Comparison of ENCODE assay signal across 8 cellular contexts in the genomic region with DNA sequence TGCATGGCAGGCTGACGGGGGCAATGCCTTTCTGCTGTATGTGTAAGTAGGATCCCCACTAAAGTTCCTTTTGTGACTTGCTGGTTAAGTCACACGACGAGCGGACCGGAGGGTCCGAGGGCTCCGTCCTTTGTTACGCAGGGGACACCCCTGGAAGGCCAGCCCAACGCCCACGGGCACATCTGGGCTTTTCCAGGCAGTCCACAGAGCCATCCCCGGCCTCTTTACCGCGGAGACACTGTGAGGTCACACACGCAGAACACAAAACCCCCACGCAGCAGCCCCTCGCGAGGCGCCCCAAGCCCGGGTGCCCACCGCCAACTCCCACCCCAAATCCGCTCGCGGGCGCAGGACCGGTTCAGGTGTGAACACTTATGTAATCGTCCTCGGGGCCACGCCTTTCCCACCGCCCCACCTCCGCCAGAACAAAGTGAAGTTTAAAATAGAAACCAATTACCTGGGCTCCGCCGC. TPM values are rescaled to one million over a fixed set of nuclear protein-coding genes. Genes with fewer than 3 reads are reported as not detected.
A peak's percentile ranks its signal among the peaks of the same experiment; 100 is the strongest.
DNase-seq lines count a peak whose midpoint lies in the region; ATAC-seq, FAIRE-seq and TF ChIP-seq lines count a peak whose summit lies in the region.

No MANE protein-coding gene starts in this region.

- peak; percentile 39 for DNase-seq in activated CD4-positive, alpha-beta T cell treated with anti-CD3 and anti-CD28 coated beads for 1 hour
- no peak for DNase-seq in activated CD4-positive, alpha-beta T cell treated with anti-CD3 and anti-CD28 coated beads for 48 hours
- peak; percentile 55 for DNase-seq in RPMI8226
- DNase-seq in brain microvascular endothelial cell: peak; percentile 26
- DNase-seq in kidney: peak; percentile 88
- peak; percentile 56 for DNase-seq in stimulated activated CD8-positive, alpha-beta memory T cell treated with anti-CD3 and anti-CD28 coated beads, Interleukin-4, amount 100 ng/mL, for 48 hours
- DNase-seq in kidney glomerular epithelial cell (lab: John Stamatoyannopoulos, UW): no peak

- peaks cover 15 to 19% of the 10 kb centered on the region in 2 donors for H3K4me1 ChIP-seq in kidney (ENCODE audit: control insufficient read depth in 1 of 2, insufficient read depth in 1 of 2, low read depth in 1 of 2, low read length in 2 of 2)

- H3K4me3 ChIP-seq in brain microvascular endothelial cell (ENCODE audit: low read depth, low read length): peak overlapping the region; percentile 79
- H3K4me3 ChIP-seq in kidney (ENCODE audit: low read length in 2 of 2): peak overlapping the region; percentile 80 to 96

- H3K36me3 ChIP-seq in brain microvascular endothelial cell (replicated peaks) (no peaks in the 10 kb centered on the region), kidney (ENCODE audit: control insufficient read depth in 1 of 2, insufficient read depth in 2 of 2, low read length in 2 of 2) (no peaks in the 10 kb centered on the region)

- ATAC-seq in activated CD4-positive, CD25-positive, alpha-beta regulatory T cell treated with anti-CD3 and anti-CD28 coated beads, Interleukin-2, amount 50 U/mL, for 24 hours: no peak

- no peaks in the 10 kb centered on the region for H3K9me3 ChIP-seq in kidney (ENCODE audit: control insufficient read depth in 1 of 2, low read length in 2 of 2)

- intact Hi-C loops in kidney (cut with DNase I): no loop called here

- no peaks in the 10 kb centered on the region for H3K27me3 ChIP-seq in brain microvascular endothelial cell (replicated peaks)

- H3K9ac ChIP-seq in kidney (ENCODE audit: low read length in 2 of 2): peak overlapping the region; percentile 78 to 99

- FAIRE-seq in kidney (lab: Jason Lieb, UNC): no peak

- in situ Hi-C loops in brain microvascular endothelial cell (cut with HindIII; ENCODE audit: low pct_ligation_motif_present, low sequenced_read_pairs): no loop called here

- TF ChIP-seq CTCF in brain microvascular endothelial cell (IDR thresholded peaks at IDR 0.05; ENCODE audit: low read depth, low read length, missing control alignments): no peak
- TF ChIP-seq CTCF in kidney (IDR thresholded peaks at IDR 0.05; ENCODE audit: borderline replicate concordance, extremely low read depth, insufficient read depth): no peak

- peak overlapping the region; percentile 38 for H3K27ac ChIP-seq in brain microvascular endothelial cell
- peak overlapping the region; percentile 79 to 89 for H3K27ac ChIP-seq in kidney (ENCODE audit: low read depth in 2 of 2, low read length in 2 of 2)

RNA-seq across cellular contexts. Expression of a gene that starts 4.3 kb away (rescaled TPM):
- total RNA-seq in kidney: 28.7 TPM
- 6.7 TPM for polyA plus RNA-seq in kidney (ENCODE audit: insufficient read depth, low read depth, low replicate concordance)

Comparison
In these comparisons a context has a peak if more than half of its experiments do, and no peak if none do; other contexts are left out.
1. DNase-seq: peak in activated CD4-positive, alpha-beta T cell treated with anti-CD3 and anti-CD28 coated beads for 1 hour (single experiment), RPMI8226 (single experiment), brain microvascular endothelial cell (single experiment), kidney (single experiment) and stimulated activated CD8-positive, alpha-beta memory T cell treated with anti-CD3 and anti-CD28 coated beads, Interleukin-4, amount 100 ng/mL, for 48 hours (single experiment); none in activated CD4-positive, alpha-beta T cell treated with anti-CD3 and anti-CD28 coated beads for 48 hours (single experiment) and kidney glomerular epithelial cell (single experiment).